18 cellular contexts compared by ENCODE assay signal in the genomic region with DNA sequence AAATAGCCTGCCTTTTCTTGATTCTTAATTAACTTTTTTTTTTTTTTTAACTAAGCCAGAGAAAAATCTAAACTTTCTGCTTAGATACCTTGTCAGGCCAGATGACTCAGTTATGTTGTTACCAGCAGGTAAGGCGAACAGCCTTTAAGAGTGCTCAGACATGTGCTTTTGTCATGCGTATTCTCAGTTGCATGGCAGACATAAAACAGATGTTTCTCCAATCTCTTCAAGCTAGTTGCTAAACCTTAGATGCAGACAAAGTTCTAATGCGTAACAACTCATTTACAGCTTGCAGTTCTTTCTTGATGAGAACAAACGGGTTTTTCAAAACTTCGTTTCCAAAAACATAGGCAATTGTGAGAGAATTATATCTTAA. TPM values are rescaled to one million over a fixed set of nuclear protein-coding genes. Genes with fewer than 3 reads are reported as not detected.
"Had no signal": no experiment of that assay in that cellular context is flagged by ENCODE, and none has a peak within 500 bp of the region (broad histone marks: within the 10 kb centered on the region; RNA-seq: fewer than 3 reads in every experiment).

No MANE protein-coding gene starts in this region.

- H3K4me3 ChIP-seq: ascending aorta, pancreas, skin epidermis, tibial artery, vagina had no signal

- ATAC-seq: activated CD8-positive, alpha-beta memory T cell treated with anti-CD3 and anti-CD28 coated beads, Interleukin-2, amount 10 ng/mL, durations not matched to agents 7 days and 5 days; activated T-cell treated with anti-CD3 and anti-CD28 coated beads, Interleukin-2, amount 50 U/mL, for 4 hours; stimulated activated effector memory CD8-positive, alpha-beta T cell treated with anti-CD3 and anti-CD28 coated beads, Interleukin-12 subunit alpha, Interleukin-12 subunit beta, amount 100 ng/mL, for 72 hours had no signal

- DNase-seq: activated CD4-positive, alpha-beta T cell treated with anti-CD3 and anti-CD28 coated beads, Interleukin-2, amount 50 U/mL, for 48 hours; activated CD4-positive, CD25-positive, alpha-beta regulatory T cell treated with anti-CD3 and anti-CD28 coated beads, Interleukin-2, amount 50 U/mL, for 72 hours; activated CD8-positive, alpha-beta memory T cell treated with anti-CD3 and anti-CD28 coated beads, Interleukin-2, amount 10 ng/mL, durations not matched to agents 7 days and 5 days; activated gamma-delta T cell; activated naive CD8-positive, alpha-beta T cell treated with anti-CD3 and anti-CD28 coated beads for 36 hours; activated T-cell treated with anti-CD3 and anti-CD28 coated beads, Interleukin-2, amount 50 U/mL, for 4 hours; effector CD4-positive, alpha-beta T cell; hippocampal formation; mammary epithelial cell; pancreas; SW 1271; tibial artery had no signal

- H3K36me3 ChIP-seq: ascending aorta, pancreas, tibial artery, vagina had no signal

- H3K9me3 ChIP-seq: ascending aorta, pancreas, tibial artery, vagina had no signal

- H3K27me3 ChIP-seq: ascending aorta, pancreas, tibial artery, vagina had no signal

- H3K27ac ChIP-seq: ascending aorta, pancreas, skin epidermis, tibial artery, vagina had no signal

- H3K4me1 ChIP-seq: ascending aorta, pancreas, tibial artery, vagina had no signal

RNA-seq across cellular contexts. Expression of a gene that starts 49.7 kb away (rescaled TPM):
- total RNA-seq: activated CD8-positive, alpha-beta memory T cell treated with anti-CD3 and anti-CD28 coated beads, Interleukin-2, amount 10 ng/mL, durations not matched to agents 7 days and 5 days; activated naive CD8-positive, alpha-beta T cell treated with anti-CD3 and anti-CD28 coated beads for 36 hours; activated T-cell treated with anti-CD3 and anti-CD28 coated beads, Interleukin-2, amount 50 U/mL, for 4 hours; ascending aorta; bronchial epithelial cell; mammary epithelial cell; pancreas; vagina had no signal
- polyA plus RNA-seq: mammary epithelial cell, neural cell, pancreas had no signal
